Comparison of ENCODE assay signal across 13 cellular contexts in genomic region chr15:22845289-22845900, GRCh38. TPM values are rescaled to one million over a fixed set of nuclear protein-coding genes. Genes with fewer than 3 reads are reported as not detected.
DNase-seq lines count a peak whose midpoint lies in the region; ATAC-seq lines count a peak whose summit lies in the region.
"Had no signal": no experiment of that assay in that cellular context is flagged by ENCODE, and none has a peak within 500 bp of the region (broad histone marks: within the 10 kb centered on the region; RNA-seq: fewer than 3 reads in every experiment).

No MANE protein-coding gene starts in this region.

- no peaks in the 10 kb centered on the region for H3K9me3 Mint-ChIP-seq in activated CD8-positive, alpha-beta memory T cell treated with anti-CD3 and anti-CD28 coated beads, Interleukin-2, amount 10 ng/mL, durations not matched to agents 7 days and 5 days (ENCODE audit: low read depth)

- CTCF ChIA-PET in activated CD8-positive, alpha-beta memory T cell treated with anti-CD3 and anti-CD28 coated beads, Interleukin-2, amount 10 ng/mL, durations not matched to agents 7 days and 5 days (lab: Charles Lee) = interaction anchor here (0.9 kb wide), 1 partner anchor 190 kb away, joined by 3 read pairs; no protein-coding TSS in a partner anchor

- H3K9ac ChIP-seq in NT2/D1 (ENCODE audit: insufficient read length, low read depth) = no peak overlapping the region

- H3K27me3 Mint-ChIP-seq in activated CD8-positive, alpha-beta memory T cell treated with anti-CD3 and anti-CD28 coated beads, Interleukin-2, amount 10 ng/mL, durations not matched to agents 7 days and 5 days = no peaks in the 10 kb centered on the region

- H3K4me1 ChIP-seq in NT2/D1 (ENCODE audit: insufficient read depth, insufficient read length) = no peaks in the 10 kb centered on the region

- H3K9me3 ChIP-seq in NT2/D1 (ENCODE audit: insufficient read depth, low read length) = no peaks in the 10 kb centered on the region

- no peak for ATAC-seq in activated CD8-positive, alpha-beta memory T cell treated with anti-CD3 and anti-CD28 coated beads, Interleukin-2, amount 10 ng/mL, durations not matched to agents 7 days and 5 days
- no peak for ATAC-seq in HG03565 (IDR thresholded peaks at IDR 0.05; ENCODE audit: unreplicated experiment)
- ATAC-seq: activated CD4-positive, CD25-positive, alpha-beta regulatory T cell treated with anti-CD3 and anti-CD28 coated beads, Interleukin-2, amount 50 U/mL, for 24 hours had no signal

- DNase-seq in activated CD8-positive, alpha-beta memory T cell treated with anti-CD3 and anti-CD28 coated beads, Interleukin-2, amount 10 ng/mL, durations not matched to agents 7 days and 5 days = no peak
- DNase-seq in activated CD8-positive, alpha-beta memory T cell treated with anti-CD3 and anti-CD28 coated beads, Interleukin-2, amount 50 U/mL, for 48 hours = no peak
- DNase-seq in NT2/D1 (ENCODE audit: low read depth, low spot score) (peak; percentile 20), germinal center (ENCODE audit: low spot score) (peak; percentile 32), skeletal muscle cell (ENCODE audit: low read depth) (peak; percentile 13), cerebellar cortex (ENCODE audit: low spot score) (no peak), dermis blood vessel endothelial cell (no peak)
- DNase-seq: amygdala; NCI-H187 treated with DMSO at 0.1 percent for 48 hours; RPMI8226; stimulated activated CD4-positive, alpha-beta T cell treated with anti-CD3 and anti-CD28 coated beads, Interleukin-4, amount 100 ng/mL, for 4 hours had no signal

- H3K27me3 ChIP-seq in NT2/D1 (ENCODE audit: insufficient read depth, insufficient read length) = no peaks in the 10 kb centered on the region

- peaks cover 46% of the 10 kb centered on the region for H3K4me1 Mint-ChIP-seq in activated CD8-positive, alpha-beta memory T cell treated with anti-CD3 and anti-CD28 coated beads, Interleukin-2, amount 10 ng/mL, durations not matched to agents 7 days and 5 days

- H3K4me3 ChIP-seq in NT2/D1 (ENCODE audit: insufficient read length, low read depth) (no peak overlapping the region), skeletal muscle cell (ENCODE audit: low read depth, low read length) (no peak overlapping the region)

- H3K27ac Mint-ChIP-seq in activated CD8-positive, alpha-beta memory T cell treated with anti-CD3 and anti-CD28 coated beads, Interleukin-2, amount 10 ng/mL, durations not matched to agents 7 days and 5 days = peak overlapping the region; percentile 36

- no peak overlapping the region for H3K4me3 Mint-ChIP-seq in activated CD8-positive, alpha-beta memory T cell treated with anti-CD3 and anti-CD28 coated beads, Interleukin-2, amount 10 ng/mL, durations not matched to agents 7 days and 5 days

- peaks cover 40% of the 10 kb centered on the region for H3K36me3 Mint-ChIP-seq in activated CD8-positive, alpha-beta memory T cell treated with anti-CD3 and anti-CD28 coated beads, Interleukin-2, amount 10 ng/mL, durations not matched to agents 7 days and 5 days

- H3K36me3 ChIP-seq in NT2/D1 (ENCODE audit: insufficient read depth, insufficient read length, low read length) = peaks cover 62% of the 10 kb centered on the region

RNA-seq across cellular contexts. Expression of gene NIPA2, which starts 6.9 kb away (rescaled TPM):
- total RNA-seq in activated CD8-positive, alpha-beta memory T cell treated with anti-CD3 and anti-CD28 coated beads, Interleukin-2, amount 10 ng/mL, durations not matched to agents 7 days and 5 days = 10 to 100 TPM; 53.9 to 72.2 TPM
- 40.8 and 110 TPM in 2 replicates for total RNA-seq in dermis blood vessel endothelial cell

RNA-seq across cellular contexts. Expression of gene NIPA1, which starts 59.0 kb away (rescaled TPM):
- total RNA-seq in activated CD8-positive, alpha-beta memory T cell treated with anti-CD3 and anti-CD28 coated beads, Interleukin-2, amount 10 ng/mL, durations not matched to agents 7 days and 5 days = 10 to 100 TPM; 20.5 to 26.7 TPM
- 8.5 and 17.1 TPM in 2 replicates for total RNA-seq in dermis blood vessel endothelial cell

Comparison
In these comparisons a context has a peak if more than half of its experiments do, and no peak if none do; other contexts are left out.
1. DNase-seq: peak in NT2/D1 (single experiment), germinal center (single experiment) and skeletal muscle cell (single experiment); none in activated CD8-positive, alpha-beta memory T cell treated with anti-CD3 and anti-CD28 coated beads, Interleukin-2, amount 10 ng/mL, durations not matched to agents 7 days and 5 days (single experiment), activated CD8-positive, alpha-beta memory T cell treated with anti-CD3 and anti-CD28 coated beads, Interleukin-2, amount 50 U/mL, for 48 hours (single experiment), cerebellar cortex (single experiment) and dermis blood vessel endothelial cell (single experiment).